Comparison of ENCODE assay signal across 7 cellular contexts in genomic region chr21:17101696-17102095, GRCh38.
"Had no signal": no experiment of that assay in that cellular context is flagged by ENCODE, and none has a peak within 500 bp of the region (broad histone marks: within the 10 kb centered on the region; RNA-seq: fewer than 3 reads in every experiment).

No MANE protein-coding gene starts in this region.

- H3K27ac ChIP-seq: HL-60, KMS-11 had no signal

- DNase-seq: IMR-90, KBM-7, KG1 had no signal

- ATAC-seq: HepG2, K562 had no signal
